Comparison of ENCODE assay signal across 1 cellular context in genomic region chr10:96695366-96695765, GRCh38.
TF ChIP-seq lines count a peak whose summit lies in the region.

No MANE protein-coding gene starts in this region.

TF ChIP-seq in K562, 482 proteins besides CTCF, POLR2A, EP300 and RAD21 (continued from another document):
- TF ChIP-seq, protein P1, sequence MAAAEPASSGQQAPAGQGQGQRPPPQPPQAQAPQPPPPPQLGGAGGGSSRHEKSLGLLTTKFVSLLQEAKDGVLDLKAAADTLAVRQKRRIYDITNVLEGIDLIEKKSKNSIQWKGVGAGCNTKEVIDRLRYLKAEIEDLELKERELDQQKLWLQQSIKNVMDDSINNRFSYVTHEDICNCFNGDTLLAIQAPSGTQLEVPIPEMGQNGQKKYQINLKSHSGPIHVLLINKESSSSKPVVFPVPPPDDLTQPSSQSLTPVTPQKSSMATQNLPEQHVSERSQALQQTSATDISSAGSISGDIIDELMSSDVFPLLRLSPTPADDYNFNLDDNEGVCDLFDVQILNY (CRISPR knock-in tag; IDR thresholded peaks at IDR 0.05) = no peak
- TF ChIP-seq FUS (optimal IDR thresholded peaks at IDR 0.05; ENCODE audit: low read depth, low read length) (no peak), ZNF644 (tag; IDR thresholded peaks at IDR 0.05; ENCODE audit: low read depth) (no peak), MAFG (tag; conservative IDR thresholded peaks at IDR 0.05) (no peak), ZNF766 (CRISPR knock-in tag; conservative IDR thresholded peaks at IDR 0.05) (0 out of 2 replicates have a peak, but pooled peaks have one; percentile 27), GABPA (tag; conservative IDR thresholded peaks at IDR 0.05; ENCODE audit: low read depth) (no peak)
